In the genomic region with DNA sequence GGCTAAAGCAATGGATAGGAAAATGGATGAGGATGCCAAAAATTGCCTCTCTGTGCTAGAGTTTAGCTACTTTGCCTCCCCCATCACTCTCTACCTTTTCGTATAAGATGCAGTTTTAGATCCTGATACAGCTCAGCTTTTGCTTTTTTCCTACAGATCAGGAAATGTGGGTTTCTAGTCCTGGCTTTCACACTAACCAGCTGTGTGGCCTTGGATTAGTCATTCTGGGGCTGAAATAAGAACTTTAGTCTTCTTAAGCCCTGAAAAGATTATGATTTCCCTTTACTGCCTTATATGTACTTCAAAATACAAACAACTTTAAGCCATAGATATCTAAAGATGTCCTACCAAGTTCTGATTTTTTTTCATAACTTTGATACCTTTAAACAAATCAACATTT, we compare ENCODE assay signal across 27 cellular contexts.
"Had no signal": no experiment of that assay in that cellular context is flagged by ENCODE, and none has a peak within 500 bp of the region (broad histone marks: within the 10 kb centered on the region; RNA-seq: fewer than 3 reads in every experiment).

No MANE protein-coding gene starts in this region.

- H3K4me1 Mint-ChIP-seq: mesothelial cell of epicardium had no signal

- ATAC-seq: effector memory CD8-positive, alpha-beta T cell; foreskin keratinocyte; gastroesophageal sphincter; heart right ventricle; left cardiac atrium; left lung; left ventricle myocardium superior; lower lobe of right lung; mucosa of descending colon had no signal

- H3K9me3 ChIP-seq: colonic mucosa, esophagus muscularis mucosa, gastroesophageal sphincter, left lung, lower lobe of right lung, mucosa of descending colon had no signal

- FAIRE-seq: endometrium, frontal cortex, islet of Langerhans, keratinocyte had no signal

- H3K27ac ChIP-seq: colonic mucosa, epithelial cell of prostate, esophagus muscularis mucosa, foreskin keratinocyte, gastroesophageal sphincter, heart right ventricle, left lung, lower lobe of right lung had no signal

- DNase-seq: colonic mucosa; cortex of kidney; effector CD8-positive, alpha-beta T cell; effector memory CD8-positive, alpha-beta T cell; endodermal cell; erythroblast; foreskin keratinocyte; glutamatergic neuron; head of caudate nucleus; heart right ventricle; hippocampal formation; left cardiac atrium; left lung; left ventricle myocardium superior; lower lobe of right lung; mesenchymal stem cell; mucosa of descending colon; naive B cell had no signal

- H3K27me3 ChIP-seq: colonic mucosa, foreskin keratinocyte, left lung had no signal

- H3K27ac Mint-ChIP-seq: dendritic cell treated with granulocyte-macrophage colony-stimulating factor and Interleukin-4, amounts not matched to agents 40 ng/mL and 50 ng/mL, for 4 days; effector memory CD8-positive, alpha-beta T cell; endodermal cell; mesothelial cell of epicardium had no signal

- H3K27me3 Mint-ChIP-seq: dendritic cell treated with granulocyte-macrophage colony-stimulating factor and Interleukin-4, amounts not matched to agents 40 ng/mL and 50 ng/mL, for 4 days had no signal

- H3K4me3 ChIP-seq: colonic mucosa, esophagus muscularis mucosa, gastroesophageal sphincter, heart right ventricle, left lung, lower lobe of right lung, mucosa of descending colon had no signal

- H3K36me3 Mint-ChIP-seq: mesothelial cell of epicardium, naive B cell had no signal

- H3K4me3 Mint-ChIP-seq: dendritic cell treated with granulocyte-macrophage colony-stimulating factor and Interleukin-4, amounts not matched to agents 40 ng/mL and 50 ng/mL, for 4 days; effector memory CD8-positive, alpha-beta T cell; endodermal cell; mesothelial cell of epicardium had no signal

- H3K36me3 ChIP-seq: colonic mucosa, esophagus muscularis mucosa, gastroesophageal sphincter, heart right ventricle, left lung, lower lobe of right lung had no signal

- H3K9me3 Mint-ChIP-seq: endodermal cell, mesothelial cell of epicardium had no signal
